Comparison of ENCODE assay signal across 18 cellular contexts in the genomic region with DNA sequence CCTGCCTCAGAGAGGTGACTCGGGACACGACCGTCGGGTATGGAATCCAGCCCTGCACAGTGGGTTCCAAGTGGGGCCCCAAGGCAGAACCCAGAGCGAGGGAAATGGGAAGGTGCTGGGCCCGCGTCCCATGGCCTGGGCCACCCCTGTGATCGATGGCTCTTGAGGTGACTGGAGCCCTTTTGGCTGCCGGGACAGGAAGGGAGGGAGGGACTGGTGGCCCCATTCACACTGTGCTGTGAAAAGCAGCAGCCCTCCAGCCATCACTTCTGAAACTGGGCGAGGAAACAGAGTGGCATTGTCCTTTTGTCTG.
DNase-seq lines count a peak whose midpoint lies in the region; ATAC-seq, FAIRE-seq and TF ChIP-seq lines count a peak whose summit lies in the region.
"Had no signal": no experiment of that assay in that cellular context is flagged by ENCODE, and none has a peak within 500 bp of the region (broad histone marks: within the 10 kb centered on the region; RNA-seq: fewer than 3 reads in every experiment).

No MANE protein-coding gene starts in this region.

- H3K36me3 Mint-ChIP-seq in progenitor cell of endocrine pancreas (ENCODE audit: insufficient read depth): no peaks in the 10 kb centered on the region

- no peaks in the 10 kb centered on the region for H3K9me3 Mint-ChIP-seq in progenitor cell of endocrine pancreas (ENCODE audit: low read depth)
- H3K9me3 Mint-ChIP-seq: activated naive CD4-positive, alpha-beta T cell treated with anti-CD3 and anti-CD28 coated beads for 36 hours had no signal

- H3K4me3 Mint-ChIP-seq in progenitor cell of endocrine pancreas (ENCODE audit: low read depth): no peak overlapping the region
- H3K4me3 Mint-ChIP-seq: activated naive CD4-positive, alpha-beta T cell treated with anti-CD3 and anti-CD28 coated beads for 36 hours had no signal

- no peak for FAIRE-seq in HTR-8/SVneo (lab: Jason Lieb, UNC)
- FAIRE-seq: GM12878, kidney had no signal

- no peaks in the 10 kb centered on the region for H3K27me3 ChIP-seq in layer of hippocampus (ENCODE audit: control insufficient read depth, insufficient read depth, low read length)
- H3K27me3 ChIP-seq: hepatocyte had no signal

- no peak overlapping the region for H3K4me3 ChIP-seq in GM12865 (ENCODE audit: low read depth, low read length)
- H3K4me3 ChIP-seq: GM12878, hepatocyte, spleen had no signal

- TF ChIP-seq CTCF in GM12865 (IDR thresholded peaks at IDR 0.05; ENCODE audit: insufficient read depth, low read depth, low read length, missing control alignments) (no peak), VCaP (conservative IDR thresholded peaks at IDR 0.05) (no peak), progenitor cell of endocrine pancreas (IDR thresholded peaks at IDR 0.05; ENCODE audit: unreplicated experiment) (no peak)

- H3K4me1 Mint-ChIP-seq in progenitor cell of endocrine pancreas (ENCODE audit: low read depth): peaks cover 12% of the 10 kb centered on the region

- DNase-seq in GM12865 (ENCODE audit: low read depth) (peak; percentile 13), progenitor cell of endocrine pancreas (ENCODE audit: low spot score, unreplicated experiment) (no peak), HTR-8/SVneo (ENCODE audit: insufficient read length, low spot score) (no peak), NCI-H748 treated with DMSO at 0.1 percent for 48 hours (lab: John Stamatoyannopoulos, UW) (no peak)
- DNase-seq: activated CD4-positive, CD25-positive, alpha-beta regulatory T cell treated with anti-CD3 and anti-CD28 coated beads, Interleukin-2, amount 50 U/mL, for 72 hours; activated naive CD4-positive, alpha-beta T cell treated with anti-CD3 and anti-CD28 coated beads for 36 hours; effector CD8-positive, alpha-beta T cell; kidney; NCI-H2227 treated with DMSO at 0.1 percent for 48 hours; spleen; stimulated activated naive CD4-positive, alpha-beta T cell treated with Interleukin-2 at 50 U/mL for 16 hours; T-helper 2 cell had no signal

- peak overlapping the region; percentile 77 for H3K27ac Mint-ChIP-seq in progenitor cell of endocrine pancreas
- H3K27ac Mint-ChIP-seq: activated naive CD4-positive, alpha-beta T cell treated with anti-CD3 and anti-CD28 coated beads for 36 hours had no signal

- ATAC-seq in HG02763 (IDR thresholded peaks at IDR 0.05; ENCODE audit: unreplicated experiment): no peak
- no peak for ATAC-seq in HG02938 (IDR thresholded peaks at IDR 0.05; ENCODE audit: unreplicated experiment)
- ATAC-seq: GM12878 had no signal

- H3K27me3 Mint-ChIP-seq in progenitor cell of endocrine pancreas: no peaks in the 10 kb centered on the region

- H3K27ac ChIP-seq in VCaP (peak overlapping the region; percentile 92), layer of hippocampus (ENCODE audit: low read depth, low read length) (peak overlapping the region; percentile 52)
- H3K27ac ChIP-seq: hepatocyte, spleen had no signal
